ENCODE assay signal across 8 cellular contexts in genomic region chr7:30134523-30135270, GRCh38. TPM values are rescaled to one million over a fixed set of nuclear protein-coding genes. Genes with fewer than 3 reads are reported as not detected.
DNase-seq lines count a peak whose midpoint lies in the region; ATAC-seq and TF ChIP-seq lines count a peak whose summit lies in the region.

MTURN (plus strand) TSS chr7:30134986; CDS start chr7:30135137, 151 bp downstream.

- intact Hi-C loops in activated CD4-positive, alpha-beta T cell treated with anti-CD3 and anti-CD28 coated beads, Interleukin-2, amount 10 ng/mL, durations not matched to agents 24 days and 14 days (cut with micrococcal nuclease) = loop anchor here (1.0 to 10.0 kb wide), 3 partner anchors 28 to 460 kb away; partner anchors contain the start of genes GARS1 and NOD1
- intact Hi-C loops in colonic mucosa (cut with DNase I) = no loop called here

- H3K36me3 Mint-ChIP-seq in activated CD4-positive, alpha-beta T cell treated with anti-CD3 and anti-CD28 coated beads, Interleukin-2, amount 10 ng/mL, durations not matched to agents 24 days and 14 days (ENCODE audit: low read depth) = no peaks in the 10 kb centered on the region

- peak within 1 kb of the TSS; percentile 85 for H3K4me3 ChIP-seq in colonic mucosa

- peaks cover 10% of the 10 kb centered on the region for H3K4me1 Mint-ChIP-seq in activated CD4-positive, alpha-beta T cell treated with anti-CD3 and anti-CD28 coated beads, Interleukin-2, amount 10 ng/mL, durations not matched to agents 24 days and 14 days

- DNase-seq in AG09319 (ENCODE audit: extremely low read depth, low read depth) (peak; percentile 43), NCI-H460 (ENCODE audit: extremely low read depth, low read depth) (peak; percentile 71), colonic mucosa (peak; percentile 88)
- DNase-seq in activated CD4-positive, alpha-beta T cell treated with anti-CD3 and anti-CD28 coated beads, Interleukin-2, amount 10 ng/mL, durations not matched to agents 24 days and 14 days = peak; percentile 96
- peak; percentile 75 to 76 for DNase-seq in stimulated activated CD4-positive, alpha-beta T cell treated with anti-CD3 and anti-CD28 coated beads, Interleukin-15, amount 100 ng/mL, for 48 hours (ENCODE audit: low read depth in 2 of 2)

- no peaks in the 10 kb centered on the region for H3K36me3 ChIP-seq in colonic mucosa

- peak within 1 kb of the TSS; percentile 64 for H3K27ac ChIP-seq in colonic mucosa
- H3K27ac ChIP-seq in layer of hippocampus (ENCODE audit: low read depth, low read length) = peak within 1 kb of the TSS; percentile 98

- peak within 1 kb of the TSS; percentile 92 for H3K4me3 Mint-ChIP-seq in activated CD4-positive, alpha-beta T cell treated with anti-CD3 and anti-CD28 coated beads, Interleukin-2, amount 10 ng/mL, durations not matched to agents 24 days and 14 days

- peaks cover 35% of the 10 kb centered on the region for H3K27me3 Mint-ChIP-seq in activated CD4-positive, alpha-beta T cell treated with anti-CD3 and anti-CD28 coated beads, Interleukin-2, amount 10 ng/mL, durations not matched to agents 24 days and 14 days

- H3K27me3 ChIP-seq in colonic mucosa (no peaks in the 10 kb centered on the region), layer of hippocampus (ENCODE audit: control insufficient read depth, insufficient read depth, low read length) (no peaks in the 10 kb centered on the region)

- peak within 1 kb of the TSS; percentile 84 to 91 for H3K9ac ChIP-seq in colonic mucosa (ENCODE audit: low read depth in 2 of 2, low read length in 2 of 2)

- H3K9me3 ChIP-seq in colonic mucosa = no peaks in the 10 kb centered on the region

- H3K9me3 Mint-ChIP-seq in activated CD4-positive, alpha-beta T cell treated with anti-CD3 and anti-CD28 coated beads, Interleukin-2, amount 10 ng/mL, durations not matched to agents 24 days and 14 days = no peaks in the 10 kb centered on the region

- peak within 1 kb of the TSS; percentile 81 for H3K27ac Mint-ChIP-seq in activated CD4-positive, alpha-beta T cell treated with anti-CD3 and anti-CD28 coated beads, Interleukin-2, amount 10 ng/mL, durations not matched to agents 24 days and 14 days

- ATAC-seq in GM19043 (IDR thresholded peaks at IDR 0.05; ENCODE audit: low read depth, unreplicated experiment) = peak; percentile 80
- peak; percentile 87 for ATAC-seq in HG03354 (IDR thresholded peaks at IDR 0.05; ENCODE audit: poor library complexity, severe bottlenecking, unreplicated experiment)

- no peaks in the 10 kb centered on the region for H3K4me1 ChIP-seq in colonic mucosa

- TF ChIP-seq CTCF in AG09319 (IDR thresholded peaks at IDR 0.05; ENCODE audit: low read depth, low read length) = no peak
- no peak for TF ChIP-seq CTCF in colonic mucosa (IDR thresholded peaks at IDR 0.05)

RNA-seq across cellular contexts. Expression of gene MTURN, which starts in this region (rescaled TPM):
- 2.5 TPM in 2 replicates for total RNA-seq in NCI-H460 (2014; rRNA removed; shearing (Covaris generic))
- polyA plus RNA-seq in NCI-H460 (2014; cell fraction: nucleus; rRNA removed) = 6.1 and 9.5 TPM in 2 replicates
- total RNA-seq in activated CD4-positive, alpha-beta T cell treated with anti-CD3 and anti-CD28 coated beads, Interleukin-2, amount 10 ng/mL, durations not matched to agents 24 days and 14 days = 3.8 and 4.2 TPM in 2 replicates
- total RNA-seq in colonic mucosa = 10 to 100 TPM in 1 of 2 donors, 1 to 10 TPM in 1; 8.0 to 10.8 TPM

Comparison
In these comparisons a context has a peak if more than half of its experiments do, and no peak if none do; other contexts are left out.
1. Peak in every context shown above with its lines: DNase-seq, ATAC-seq, H3K4me3 ChIP-seq and H3K27ac ChIP-seq.
2. DNase-seq: peak in every context shown above with its lines; median percentile 96 in activated CD4-positive, alpha-beta T cell treated with anti-CD3 and anti-CD28 coated beads, Interleukin-2, amount 10 ng/mL, durations not matched to agents 24 days and 14 days; 88 in colonic mucosa; 76 in stimulated activated CD4-positive, alpha-beta T cell treated with anti-CD3 and anti-CD28 coated beads, Interleukin-15, amount 100 ng/mL, for 48 hours; 71 in NCI-H460; 43 in AG09319.